9 cellular contexts compared by ENCODE assay signal in the genomic region with DNA sequence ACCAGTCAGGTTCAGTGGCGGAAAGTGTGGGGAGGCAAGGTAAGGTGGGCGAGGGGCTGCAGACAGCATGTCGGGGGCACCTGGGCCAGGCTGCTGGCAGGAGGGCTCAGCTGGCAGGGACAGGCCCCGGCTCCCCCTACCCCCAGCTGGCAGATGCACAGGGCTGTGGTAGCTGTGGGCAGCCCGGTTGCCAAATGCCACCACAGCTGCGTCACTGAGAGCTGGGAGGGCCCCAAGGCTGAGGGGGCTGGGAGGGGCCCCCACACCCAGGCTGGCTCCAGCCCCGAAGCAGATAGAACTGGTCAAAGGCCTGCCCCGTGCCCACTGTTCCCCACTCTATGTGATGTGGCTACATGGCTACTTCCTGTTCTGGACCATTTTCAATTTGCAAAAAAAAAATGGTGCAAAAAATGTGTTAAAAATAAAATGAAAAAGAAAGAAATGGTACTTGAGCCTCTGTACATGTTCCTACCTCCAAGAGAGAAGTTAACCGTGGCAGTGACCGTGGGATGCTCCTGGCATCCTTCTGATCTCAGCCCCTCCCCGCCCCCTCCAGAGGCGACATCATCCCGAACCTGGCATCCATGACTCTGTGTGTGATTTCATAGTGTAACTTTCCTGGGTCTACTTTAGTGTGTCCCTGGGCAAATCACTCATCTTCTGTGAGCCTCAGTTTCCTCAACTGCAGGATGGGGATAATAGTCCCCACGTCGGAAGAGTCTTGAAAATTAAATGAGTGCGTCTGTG.
A peak's percentile ranks its signal among the peaks of the same experiment; 100 is the strongest.
DNase-seq lines count a peak whose midpoint lies in the region; ATAC-seq, FAIRE-seq and TF ChIP-seq lines count a peak whose summit lies in the region.
"Had no signal": no experiment of that assay in that cellular context is flagged by ENCODE, and none has a peak within 500 bp of the region (broad histone marks: within the 10 kb centered on the region; RNA-seq: fewer than 3 reads in every experiment).

No MANE protein-coding gene starts in this region.

- H3K27ac Mint-ChIP-seq in activated CD8-positive, alpha-beta memory T cell treated with anti-CD3 and anti-CD28 coated beads, Interleukin-2, amount 10 ng/mL, durations not matched to agents 7 days and 5 days, result peak overlapping the region; percentile 28
- H3K27ac Mint-ChIP-seq: progenitor cell of endocrine pancreas had no signal

- H3K27me3 Mint-ChIP-seq in activated CD8-positive, alpha-beta memory T cell treated with anti-CD3 and anti-CD28 coated beads, Interleukin-2, amount 10 ng/mL, durations not matched to agents 7 days and 5 days, result peaks cover 18% of the 10 kb centered on the region

- TF ChIP-seq CTCF in left lung (IDR thresholded peaks at IDR 0.05), result no peak

- CTCF ChIA-PET in activated CD8-positive, alpha-beta memory T cell treated with anti-CD3 and anti-CD28 coated beads, Interleukin-2, amount 10 ng/mL, durations not matched to agents 7 days and 5 days (lab: Charles Lee), result interaction anchor here (1.8 to 2.0 kb wide), 2 partner anchors 22 to 69 kb away, joined by 7 to 8 read pairs; no protein-coding TSS in a partner anchor

- H3K27ac ChIP-seq in left lung, result peak overlapping the region in 1 of 2 donors; percentile 81
- H3K27ac ChIP-seq in subcutaneous abdominal adipose tissue (ENCODE audit: low read depth, low read length), result peak overlapping the region; percentile 77

- H3K9me3 Mint-ChIP-seq in activated CD8-positive, alpha-beta memory T cell treated with anti-CD3 and anti-CD28 coated beads, Interleukin-2, amount 10 ng/mL, durations not matched to agents 7 days and 5 days (ENCODE audit: low read depth), result peaks cover 2% of the 10 kb centered on the region

- peak overlapping the region in 1 of 5 donors; percentile 20 for H3K9ac ChIP-seq in subcutaneous abdominal adipose tissue (ENCODE audit: low read length in 5 of 5)

- H3K36me3 Mint-ChIP-seq in activated CD8-positive, alpha-beta memory T cell treated with anti-CD3 and anti-CD28 coated beads, Interleukin-2, amount 10 ng/mL, durations not matched to agents 7 days and 5 days, result no peaks in the 10 kb centered on the region

- no peak for TF ChIP-seq POLR2A in GM12892 (IDR thresholded peaks at IDR 0.05; ENCODE audit: low read depth, low read length)

- peaks cover 6 to 48% of the 10 kb centered on the region in 2 donors for H3K4me1 ChIP-seq in left lung
- H3K4me1 ChIP-seq in subcutaneous abdominal adipose tissue (ENCODE audit: control insufficient read depth in 5 of 5, insufficient read depth in 5 of 5, low read length in 5 of 5), result peaks cover 9 to 56% (median 30%) of the 10 kb centered on the region in 5 donors

- H3K36me3 ChIP-seq in left lung (no peaks in the 10 kb centered on the region), subcutaneous abdominal adipose tissue (ENCODE audit: control insufficient read depth in 5 of 5, insufficient read depth in 5 of 5, low read length in 5 of 5) (no peaks in the 10 kb centered on the region)

- H3K4me3 ChIP-seq in left lung (no peak overlapping the region), subcutaneous abdominal adipose tissue (ENCODE audit: low read depth in 1 of 5, low read length in 5 of 5) (no peak overlapping the region)

- no peak for FAIRE-seq in GM12892 (lab: Jason Lieb, UNC)

- H3K9me3 ChIP-seq in left lung (no peaks in the 10 kb centered on the region), subcutaneous abdominal adipose tissue (ENCODE audit: control insufficient read depth in 5 of 5, low read length in 5 of 5) (no peaks in the 10 kb centered on the region)

- ATAC-seq in activated CD8-positive, alpha-beta memory T cell treated with anti-CD3 and anti-CD28 coated beads, Interleukin-2, amount 10 ng/mL, durations not matched to agents 7 days and 5 days, result peak; percentile 78
- ATAC-seq in left lung, result peak; percentile 35

- peaks cover 25% of the 10 kb centered on the region for H3K4me1 Mint-ChIP-seq in activated CD8-positive, alpha-beta memory T cell treated with anti-CD3 and anti-CD28 coated beads, Interleukin-2, amount 10 ng/mL, durations not matched to agents 7 days and 5 days

- H3K27me3 ChIP-seq in left lung (peaks cover 0 to 4% of the 10 kb centered on the region in 2 donors), subcutaneous abdominal adipose tissue (ENCODE audit: control insufficient read depth in 5 of 5, insufficient read depth in 4 of 5, low read length in 5 of 5) (no peaks in the 10 kb centered on the region)

- DNase-seq in M059J (ENCODE audit: low read depth) (peak; percentile 87), left lung (no peak), GM12892 (ENCODE audit: insufficient read length) (no peak), iPS-NIHi11 (ENCODE audit: low spot score) (no peak), COLO829 (ENCODE audit: low spot score) (no peak)
- DNase-seq in activated CD8-positive, alpha-beta memory T cell treated with anti-CD3 and anti-CD28 coated beads, Interleukin-2, amount 10 ng/mL, durations not matched to agents 7 days and 5 days, result peak; percentile 62
- DNase-seq: NCI-H774 had no signal

- intact Hi-C loops in left lung (cut with DNase I), result no loop called here

- no peak overlapping the region for H3K4me3 Mint-ChIP-seq in activated CD8-positive, alpha-beta memory T cell treated with anti-CD3 and anti-CD28 coated beads, Interleukin-2, amount 10 ng/mL, durations not matched to agents 7 days and 5 days

Comparison
In these comparisons a context has a peak if more than half of its experiments do, and no peak if none do; other contexts are left out.
1. DNase-seq: peak in M059J (single experiment) and activated CD8-positive, alpha-beta memory T cell treated with anti-CD3 and anti-CD28 coated beads, Interleukin-2, amount 10 ng/mL, durations not matched to agents 7 days and 5 days (single experiment); none in left lung (0 of 2), GM12892 (single experiment), iPS-NIHi11 (single experiment) and COLO829 (single experiment).